ENCODE assay signal across 8 cellular contexts in genomic region chr2:74833418-74834233, GRCh38. TPM values are rescaled to one million over a fixed set of nuclear protein-coding genes. Genes with fewer than 3 reads are reported as not detected.
DNase-seq lines count a peak whose midpoint lies in the region; ATAC-seq and TF ChIP-seq lines count a peak whose summit lies in the region.

Gene HK2, plus strand, starts transcription at chr2:74834127. Its CDS starts 454 bp downstream, at chr2:74834581.

- DNase-seq in CD1c-positive myeloid dendritic cell (ENCODE audit: extremely low spot score) (peak; percentile 96), GM19240 (ENCODE audit: insufficient read length, low spot score) (peak; percentile 91), NOMO-1 treated with dmso at 0.1 percent for 144 hours (lab: John Stamatoyannopoulos, UW; ENCODE audit: unreplicated experiment) (peak; percentile 89), endodermal cell (peak; percentile 93), midbrain (lab: John Stamatoyannopoulos, UW) (peak; percentile 79)
- DNase-seq in activated CD8-positive, alpha-beta memory T cell treated with anti-CD3 and anti-CD28 coated beads for 48 hours (ENCODE audit: low read depth in 2 of 3, low spot score in 2 of 3) = peak; percentile 44 to 75 (median 48)
- peak; percentile 75 to 79 for DNase-seq in stimulated activated CD8-positive, alpha-beta memory T cell treated with anti-CD3 and anti-CD28 coated beads, Interleukin-2, amount 100 ng/mL, for 48 hours (ENCODE audit: low read depth in 2 of 2)

- H3K9me3 Mint-ChIP-seq in endodermal cell = no peaks in the 10 kb centered on the region

- H3K4me3 Mint-ChIP-seq in endodermal cell = peak within 1 kb of the TSS; percentile 80

- 7 to 22% methylated on average over 19 to 67 of the region's 67 CpGs for WGBS in endodermal cell (ENCODE audit: insufficient coverage in 1 of 2, insufficient read length in 1 of 2), 2 experiments

- peak; percentile 79 for ATAC-seq in HG03442 (IDR thresholded peaks at IDR 0.05; ENCODE audit: unreplicated experiment)

- peak within 1 kb of the TSS; percentile 62 for H3K9ac ChIP-seq in endodermal cell (ENCODE audit: extremely low read depth, low read length, poor library complexity, severe bottlenecking)

- TF ChIP-seq CTCF in endodermal cell (conservative IDR thresholded peaks at IDR 0.05) = no peak

- H3K27me3 ChIP-seq in endodermal cell (ENCODE audit: control insufficient read depth, insufficient read depth, low read length, poor library complexity, severe bottlenecking) = peaks cover 4% of the 10 kb centered on the region

- peaks cover 5% of the 10 kb centered on the region for H3K36me3 Mint-ChIP-seq in endodermal cell (ENCODE audit: low read depth)

- no peaks in the 10 kb centered on the region for H3K36me3 ChIP-seq in endodermal cell (ENCODE audit: control insufficient read depth, insufficient read depth, low read length)

- H3K27me3 Mint-ChIP-seq in endodermal cell (ENCODE audit: insufficient read depth) = peaks cover 8% of the 10 kb centered on the region

- peaks cover 4% of the 10 kb centered on the region for H3K4me1 ChIP-seq in endodermal cell (ENCODE audit: control insufficient read depth, insufficient read depth, low read length)

- peak within 1 kb of the TSS; percentile 96 for H3K27ac Mint-ChIP-seq in endodermal cell

- H3K9me3 ChIP-seq in endodermal cell (ENCODE audit: control insufficient read depth, low read length) = no peaks in the 10 kb centered on the region

- H3K4me1 Mint-ChIP-seq in endodermal cell = peaks cover 26% of the 10 kb centered on the region

- peak within 1 kb of the TSS; percentile 70 for H3K27ac ChIP-seq in endodermal cell (ENCODE audit: low read depth, low read length)

- H3K4me3 ChIP-seq in endodermal cell (ENCODE audit: low read length) = peak within 1 kb of the TSS; percentile 83

RNA-seq across cellular contexts. Expression of gene HK2, which starts in this region (rescaled TPM):
- total RNA-seq in endodermal cell = 10 to 100 TPM; 21.5 to 31.5 TPM
- polyA plus RNA-seq in endodermal cell (2013, experiment 1 of 2) = 40.0 TPM
- 31.2 TPM for polyA plus RNA-seq in endodermal cell (2013, experiment 2 of 2)

Comparison
In these comparisons a context has a peak if more than half of its experiments do, and no peak if none do; other contexts are left out.
1. Peak in every context shown above with its lines: DNase-seq, ATAC-seq, H3K4me3 ChIP-seq and H3K27ac ChIP-seq.